2 cellular contexts compared by ENCODE assay signal in the genomic region with DNA sequence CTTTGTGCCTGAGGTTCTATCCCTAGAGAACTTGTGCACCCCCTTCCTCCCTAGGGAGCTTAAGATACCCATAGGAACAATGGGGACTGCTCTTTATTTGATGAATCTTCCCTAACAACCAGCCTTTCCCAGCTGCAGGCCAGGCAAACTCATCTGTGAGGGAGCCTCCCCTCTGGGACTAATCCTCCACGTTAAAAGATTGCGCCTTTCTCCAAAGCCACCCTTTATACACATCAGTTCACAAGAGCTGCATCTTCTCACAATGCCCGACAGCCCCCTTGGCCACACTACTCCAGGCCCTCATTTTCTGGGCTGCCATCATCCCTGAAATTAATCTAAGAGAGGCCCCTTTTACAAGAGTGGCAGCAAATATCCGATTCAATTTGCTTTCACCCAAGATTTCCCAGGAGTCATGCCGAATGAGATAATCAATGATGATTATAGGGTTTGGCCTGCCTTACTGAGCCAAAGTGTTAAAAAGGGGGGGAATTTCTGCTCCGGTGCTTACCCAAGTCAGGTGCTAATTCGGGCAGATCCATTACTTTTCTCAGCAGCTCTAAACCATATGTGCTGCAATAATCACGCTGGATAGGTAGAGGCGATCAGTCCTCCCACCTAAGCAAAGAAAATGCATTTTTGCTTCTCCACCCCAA.
TF ChIP-seq lines count a peak whose summit lies in the region.

No MANE protein-coding gene starts in this region.

TF ChIP-seq in GM23338, 12 proteins besides CTCF, POLR2A, EP300 and RAD21 (continued from another document):
- TF ChIP-seq, protein P1, sequence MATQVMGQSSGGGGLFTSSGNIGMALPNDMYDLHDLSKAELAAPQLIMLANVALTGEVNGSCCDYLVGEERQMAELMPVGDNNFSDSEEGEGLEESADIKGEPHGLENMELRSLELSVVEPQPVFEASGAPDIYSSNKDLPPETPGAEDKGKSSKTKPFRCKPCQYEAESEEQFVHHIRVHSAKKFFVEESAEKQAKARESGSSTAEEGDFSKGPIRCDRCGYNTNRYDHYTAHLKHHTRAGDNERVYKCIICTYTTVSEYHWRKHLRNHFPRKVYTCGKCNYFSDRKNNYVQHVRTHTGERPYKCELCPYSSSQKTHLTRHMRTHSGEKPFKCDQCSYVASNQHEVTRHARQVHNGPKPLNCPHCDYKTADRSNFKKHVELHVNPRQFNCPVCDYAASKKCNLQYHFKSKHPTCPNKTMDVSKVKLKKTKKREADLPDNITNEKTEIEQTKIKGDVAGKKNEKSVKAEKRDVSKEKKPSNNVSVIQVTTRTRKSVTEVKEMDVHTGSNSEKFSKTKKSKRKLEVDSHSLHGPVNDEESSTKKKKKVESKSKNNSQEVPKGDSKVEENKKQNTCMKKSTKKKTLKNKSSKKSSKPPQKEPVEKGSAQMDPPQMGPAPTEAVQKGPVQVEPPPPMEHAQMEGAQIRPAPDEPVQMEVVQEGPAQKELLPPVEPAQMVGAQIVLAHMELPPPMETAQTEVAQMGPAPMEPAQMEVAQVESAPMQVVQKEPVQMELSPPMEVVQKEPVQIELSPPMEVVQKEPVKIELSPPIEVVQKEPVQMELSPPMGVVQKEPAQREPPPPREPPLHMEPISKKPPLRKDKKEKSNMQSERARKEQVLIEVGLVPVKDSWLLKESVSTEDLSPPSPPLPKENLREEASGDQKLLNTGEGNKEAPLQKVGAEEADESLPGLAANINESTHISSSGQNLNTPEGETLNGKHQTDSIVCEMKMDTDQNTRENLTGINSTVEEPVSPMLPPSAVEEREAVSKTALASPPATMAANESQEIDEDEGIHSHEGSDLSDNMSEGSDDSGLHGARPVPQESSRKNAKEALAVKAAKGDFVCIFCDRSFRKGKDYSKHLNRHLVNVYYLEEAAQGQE (IDR thresholded peaks at IDR 0.05; ENCODE audit: unreplicated experiment), result no peak
- TF ChIP-seq CREB1 (CRISPR knock-in tag; IDR thresholded peaks at IDR 0.05; ENCODE audit: low read depth) (no peak), ZNF331 (CRISPR knock-in tag; IDR thresholded peaks at IDR 0.05; ENCODE audit: low read depth) (no peak), EZH2phosphoT487 (IDR thresholded peaks at IDR 0.05; ENCODE audit: unreplicated experiment) (no peak), POLR2AphosphoS5 (IDR thresholded peaks at IDR 0.05; ENCODE audit: low read depth) (no peak)
- TF ChIP-seq, protein P2, sequence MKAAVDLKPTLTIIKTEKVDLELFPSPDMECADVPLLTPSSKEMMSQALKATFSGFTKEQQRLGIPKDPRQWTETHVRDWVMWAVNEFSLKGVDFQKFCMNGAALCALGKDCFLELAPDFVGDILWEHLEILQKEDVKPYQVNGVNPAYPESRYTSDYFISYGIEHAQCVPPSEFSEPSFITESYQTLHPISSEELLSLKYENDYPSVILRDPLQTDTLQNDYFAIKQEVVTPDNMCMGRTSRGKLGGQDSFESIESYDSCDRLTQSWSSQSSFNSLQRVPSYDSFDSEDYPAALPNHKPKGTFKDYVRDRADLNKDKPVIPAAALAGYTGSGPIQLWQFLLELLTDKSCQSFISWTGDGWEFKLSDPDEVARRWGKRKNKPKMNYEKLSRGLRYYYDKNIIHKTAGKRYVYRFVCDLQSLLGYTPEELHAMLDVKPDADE (IDR thresholded peaks at IDR 0.05), result no peak
- TF ChIP-seq, protein P3, sequence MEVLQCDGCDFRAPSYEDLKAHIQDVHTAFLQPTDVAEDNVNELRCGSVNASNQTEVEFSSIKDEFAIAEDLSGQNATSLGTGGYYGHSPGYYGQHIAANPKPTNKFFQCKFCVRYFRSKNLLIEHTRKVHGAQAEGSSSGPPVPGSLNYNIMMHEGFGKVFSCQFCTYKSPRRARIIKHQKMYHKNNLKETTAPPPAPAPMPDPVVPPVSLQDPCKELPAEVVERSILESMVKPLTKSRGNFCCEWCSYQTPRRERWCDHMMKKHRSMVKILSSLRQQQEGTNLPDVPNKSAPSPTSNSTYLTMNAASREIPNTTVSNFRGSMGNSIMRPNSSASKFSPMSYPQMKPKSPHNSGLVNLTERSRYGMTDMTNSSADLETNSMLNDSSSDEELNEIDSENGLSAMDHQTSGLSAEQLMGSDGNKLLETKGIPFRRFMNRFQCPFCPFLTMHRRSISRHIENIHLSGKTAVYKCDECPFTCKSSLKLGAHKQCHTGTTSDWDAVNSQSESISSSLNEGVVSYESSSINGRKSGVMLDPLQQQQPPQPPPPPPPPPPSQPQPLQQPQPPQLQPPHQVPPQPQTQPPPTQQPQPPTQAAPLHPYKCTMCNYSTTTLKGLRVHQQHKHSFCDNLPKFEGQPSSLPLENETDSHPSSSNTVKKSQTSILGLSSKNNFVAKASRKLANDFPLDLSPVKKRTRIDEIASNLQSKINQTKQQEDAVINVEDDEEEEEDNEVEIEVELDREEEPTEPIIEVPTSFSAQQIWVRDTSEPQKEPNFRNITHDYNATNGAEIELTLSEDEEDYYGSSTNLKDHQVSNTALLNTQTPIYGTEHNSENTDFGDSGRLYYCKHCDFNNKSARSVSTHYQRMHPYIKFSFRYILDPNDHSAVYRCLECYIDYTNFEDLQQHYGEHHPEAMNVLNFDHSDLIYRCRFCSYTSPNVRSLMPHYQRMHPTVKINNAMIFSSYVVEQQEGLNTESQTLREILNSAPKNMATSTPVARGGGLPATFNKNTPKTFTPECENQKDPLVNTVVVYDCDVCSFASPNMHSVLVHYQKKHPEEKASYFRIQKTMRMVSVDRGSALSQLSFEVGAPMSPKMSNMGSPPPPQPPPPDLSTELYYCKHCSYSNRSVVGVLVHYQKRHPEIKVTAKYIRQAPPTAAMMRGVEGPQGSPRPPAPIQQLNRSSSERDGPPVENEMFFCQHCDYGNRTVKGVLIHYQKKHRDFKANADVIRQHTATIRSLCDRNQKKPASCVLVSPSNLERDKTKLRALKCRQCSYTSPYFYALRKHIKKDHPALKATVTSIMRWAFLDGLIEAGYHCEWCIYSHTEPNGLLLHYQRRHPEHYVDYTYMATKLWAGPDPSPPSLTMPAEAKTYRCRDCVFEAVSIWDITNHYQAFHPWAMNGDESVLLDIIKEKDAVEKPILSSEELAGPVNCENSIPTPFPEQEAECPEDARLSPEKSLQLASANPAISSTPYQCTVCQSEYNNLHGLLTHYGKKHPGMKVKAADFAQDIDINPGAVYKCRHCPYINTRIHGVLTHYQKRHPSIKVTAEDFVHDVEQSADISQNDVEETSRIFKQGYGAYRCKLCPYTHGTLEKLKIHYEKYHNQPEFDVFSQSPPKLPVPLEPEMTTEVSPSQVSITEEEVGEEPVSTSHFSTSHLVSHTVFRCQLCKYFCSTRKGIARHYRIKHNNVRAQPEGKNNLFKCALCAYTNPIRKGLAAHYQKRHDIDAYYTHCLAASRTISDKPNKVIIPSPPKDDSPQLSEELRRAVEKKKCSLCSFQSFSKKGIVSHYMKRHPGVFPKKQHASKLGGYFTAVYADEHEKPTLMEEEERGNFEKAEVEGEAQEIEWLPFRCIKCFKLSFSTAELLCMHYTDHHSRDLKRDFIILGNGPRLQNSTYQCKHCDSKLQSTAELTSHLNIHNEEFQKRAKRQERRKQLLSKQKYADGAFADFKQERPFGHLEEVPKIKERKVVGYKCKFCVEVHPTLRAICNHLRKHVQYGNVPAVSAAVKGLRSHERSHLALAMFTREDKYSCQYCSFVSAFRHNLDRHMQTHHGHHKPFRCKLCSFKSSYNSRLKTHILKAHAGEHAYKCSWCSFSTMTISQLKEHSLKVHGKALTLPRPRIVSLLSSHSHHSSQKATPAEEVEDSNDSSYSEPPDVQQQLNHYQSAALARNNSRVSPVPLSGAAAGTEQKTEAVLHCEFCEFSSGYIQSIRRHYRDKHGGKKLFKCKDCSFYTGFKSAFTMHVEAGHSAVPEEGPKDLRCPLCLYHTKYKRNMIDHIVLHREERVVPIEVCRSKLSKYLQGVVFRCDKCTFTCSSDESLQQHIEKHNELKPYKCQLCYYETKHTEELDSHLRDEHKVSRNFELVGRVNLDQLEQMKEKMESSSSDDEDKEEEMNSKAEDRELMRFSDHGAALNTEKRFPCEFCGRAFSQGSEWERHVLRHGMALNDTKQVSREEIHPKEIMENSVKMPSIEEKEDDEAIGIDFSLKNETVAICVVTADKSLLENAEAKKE (CRISPR knock-in tag; IDR thresholded peaks at IDR 0.05), result no peak
TF ChIP-seq in GM23338: peak in this region for 0.

TF ChIP-seq in WTC11, 78 proteins besides CTCF, POLR2A, EP300 and RAD21 (continued from another document):
- TF ChIP-seq KAT7 (CRISPR knock-in tag; IDR thresholded peaks at IDR 0.05; ENCODE audit: borderline replicate concordance), result no peak
- TF ChIP-seq ZBTB21 (CRISPR knock-in tag; IDR thresholded peaks at IDR 0.05; ENCODE audit: borderline replicate concordance), result no peak
- no peak for TF ChIP-seq CREM (CRISPR knock-in tag; IDR thresholded peaks at IDR 0.05)
- TF ChIP-seq, protein P4, sequence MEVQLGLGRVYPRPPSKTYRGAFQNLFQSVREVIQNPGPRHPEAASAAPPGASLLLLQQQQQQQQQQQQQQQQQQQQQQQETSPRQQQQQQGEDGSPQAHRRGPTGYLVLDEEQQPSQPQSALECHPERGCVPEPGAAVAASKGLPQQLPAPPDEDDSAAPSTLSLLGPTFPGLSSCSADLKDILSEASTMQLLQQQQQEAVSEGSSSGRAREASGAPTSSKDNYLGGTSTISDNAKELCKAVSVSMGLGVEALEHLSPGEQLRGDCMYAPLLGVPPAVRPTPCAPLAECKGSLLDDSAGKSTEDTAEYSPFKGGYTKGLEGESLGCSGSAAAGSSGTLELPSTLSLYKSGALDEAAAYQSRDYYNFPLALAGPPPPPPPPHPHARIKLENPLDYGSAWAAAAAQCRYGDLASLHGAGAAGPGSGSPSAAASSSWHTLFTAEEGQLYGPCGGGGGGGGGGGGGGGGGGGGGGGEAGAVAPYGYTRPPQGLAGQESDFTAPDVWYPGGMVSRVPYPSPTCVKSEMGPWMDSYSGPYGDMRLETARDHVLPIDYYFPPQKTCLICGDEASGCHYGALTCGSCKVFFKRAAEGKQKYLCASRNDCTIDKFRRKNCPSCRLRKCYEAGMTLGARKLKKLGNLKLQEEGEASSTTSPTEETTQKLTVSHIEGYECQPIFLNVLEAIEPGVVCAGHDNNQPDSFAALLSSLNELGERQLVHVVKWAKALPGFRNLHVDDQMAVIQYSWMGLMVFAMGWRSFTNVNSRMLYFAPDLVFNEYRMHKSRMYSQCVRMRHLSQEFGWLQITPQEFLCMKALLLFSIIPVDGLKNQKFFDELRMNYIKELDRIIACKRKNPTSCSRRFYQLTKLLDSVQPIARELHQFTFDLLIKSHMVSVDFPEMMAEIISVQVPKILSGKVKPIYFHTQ (CRISPR knock-in tag; IDR thresholded peaks at IDR 0.05), result no peak
- no peak for TF ChIP-seq ZNF138 (CRISPR knock-in tag; conservative IDR thresholded peaks at IDR 0.05)
- TF ChIP-seq, protein P5, sequence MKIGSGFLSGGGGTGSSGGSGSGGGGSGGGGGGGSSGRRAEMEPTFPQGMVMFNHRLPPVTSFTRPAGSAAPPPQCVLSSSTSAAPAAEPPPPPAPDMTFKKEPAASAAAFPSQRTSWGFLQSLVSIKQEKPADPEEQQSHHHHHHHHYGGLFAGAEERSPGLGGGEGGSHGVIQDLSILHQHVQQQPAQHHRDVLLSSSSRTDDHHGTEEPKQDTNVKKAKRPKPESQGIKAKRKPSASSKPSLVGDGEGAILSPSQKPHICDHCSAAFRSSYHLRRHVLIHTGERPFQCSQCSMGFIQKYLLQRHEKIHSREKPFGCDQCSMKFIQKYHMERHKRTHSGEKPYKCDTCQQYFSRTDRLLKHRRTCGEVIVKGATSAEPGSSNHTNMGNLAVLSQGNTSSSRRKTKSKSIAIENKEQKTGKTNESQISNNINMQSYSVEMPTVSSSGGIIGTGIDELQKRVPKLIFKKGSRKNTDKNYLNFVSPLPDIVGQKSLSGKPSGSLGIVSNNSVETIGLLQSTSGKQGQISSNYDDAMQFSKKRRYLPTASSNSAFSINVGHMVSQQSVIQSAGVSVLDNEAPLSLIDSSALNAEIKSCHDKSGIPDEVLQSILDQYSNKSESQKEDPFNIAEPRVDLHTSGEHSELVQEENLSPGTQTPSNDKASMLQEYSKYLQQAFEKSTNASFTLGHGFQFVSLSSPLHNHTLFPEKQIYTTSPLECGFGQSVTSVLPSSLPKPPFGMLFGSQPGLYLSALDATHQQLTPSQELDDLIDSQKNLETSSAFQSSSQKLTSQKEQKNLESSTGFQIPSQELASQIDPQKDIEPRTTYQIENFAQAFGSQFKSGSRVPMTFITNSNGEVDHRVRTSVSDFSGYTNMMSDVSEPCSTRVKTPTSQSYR (CRISPR knock-in tag; IDR thresholded peaks at IDR 0.05), result no peak
- TF ChIP-seq, protein P6, sequence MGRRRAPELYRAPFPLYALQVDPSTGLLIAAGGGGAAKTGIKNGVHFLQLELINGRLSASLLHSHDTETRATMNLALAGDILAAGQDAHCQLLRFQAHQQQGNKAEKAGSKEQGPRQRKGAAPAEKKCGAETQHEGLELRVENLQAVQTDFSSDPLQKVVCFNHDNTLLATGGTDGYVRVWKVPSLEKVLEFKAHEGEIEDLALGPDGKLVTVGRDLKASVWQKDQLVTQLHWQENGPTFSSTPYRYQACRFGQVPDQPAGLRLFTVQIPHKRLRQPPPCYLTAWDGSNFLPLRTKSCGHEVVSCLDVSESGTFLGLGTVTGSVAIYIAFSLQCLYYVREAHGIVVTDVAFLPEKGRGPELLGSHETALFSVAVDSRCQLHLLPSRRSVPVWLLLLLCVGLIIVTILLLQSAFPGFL (CRISPR knock-in tag; IDR thresholded peaks at IDR 0.05; ENCODE audit: borderline replicate concordance), result no peak
- TF ChIP-seq, protein P7, sequence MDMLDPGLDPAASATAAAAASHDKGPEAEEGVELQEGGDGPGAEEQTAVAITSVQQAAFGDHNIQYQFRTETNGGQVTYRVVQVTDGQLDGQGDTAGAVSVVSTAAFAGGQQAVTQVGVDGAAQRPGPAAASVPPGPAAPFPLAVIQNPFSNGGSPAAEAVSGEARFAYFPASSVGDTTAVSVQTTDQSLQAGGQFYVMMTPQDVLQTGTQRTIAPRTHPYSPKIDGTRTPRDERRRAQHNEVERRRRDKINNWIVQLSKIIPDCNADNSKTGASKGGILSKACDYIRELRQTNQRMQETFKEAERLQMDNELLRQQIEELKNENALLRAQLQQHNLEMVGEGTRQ (CRISPR knock-in tag; IDR thresholded peaks at IDR 0.05), result no peak
- TF ChIP-seq NFE2L1 (CRISPR knock-in tag; IDR thresholded peaks at IDR 0.05), result no peak
